ENCODE assay signal across 8 cellular contexts in genomic region chr14:35406811-35407630, GRCh38. TPM values are rescaled to one million over a fixed set of nuclear protein-coding genes. Genes with fewer than 3 reads are reported as not detected.
A peak's percentile ranks its signal among the peaks of the same experiment; 100 is the strongest.
DNase-seq lines count a peak whose midpoint lies in the region; ATAC-seq and TF ChIP-seq lines count a peak whose summit lies in the region.

No MANE protein-coding gene starts in this region.

- H3K9me3 ChIP-seq in WERI-Rb-1 (ENCODE audit: severe bottlenecking) (no peaks in the 10 kb centered on the region), smooth muscle cell (replicated peaks; ENCODE audit: low read depth) (no peaks in the 10 kb centered on the region)

- TF ChIP-seq CTCF in AG09319 (IDR thresholded peaks at IDR 0.05; ENCODE audit: low read depth, low read length) (peak; percentile 83), GM10266 (IDR thresholded peaks at IDR 0.05; ENCODE audit: control insufficient read depth, insufficient read depth, low read depth, missing control alignments) (peak; percentile 88), WERI-Rb-1 (IDR thresholded peaks at IDR 0.05; ENCODE audit: low read depth, low read length) (peak; percentile 67), smooth muscle cell (IDR thresholded peaks at IDR 0.05; ENCODE audit: borderline replicate concordance, insufficient read depth, poor library complexity, severe bottlenecking) (peak; percentile 83)

- H3K4me1 ChIP-seq in smooth muscle cell (ENCODE audit: low read depth): peaks cover 27% of the 10 kb centered on the region

- no peak overlapping the region for H3K4me3 ChIP-seq in WERI-Rb-1 (ENCODE audit: low read depth, low read length)
- H3K4me3 ChIP-seq in smooth muscle cell: no peak overlapping the region

- DNase-seq in AG09319 (ENCODE audit: extremely low read depth, low read depth) (no peak), GM10266 (ENCODE audit: extremely low spot score) (no peak), NCI-H2107 (lab: John Stamatoyannopoulos, UW) (peak; percentile 68), WERI-Rb-1 (peak; percentile 21), glomerular visceral epithelial cell (ENCODE audit: extremely low spot score) (peak; percentile 54), smooth muscle cell (lab: John Stamatoyannopoulos, UW; ENCODE audit: unreplicated experiment) (no peak)
- no peak for DNase-seq in activated CD4-positive, alpha-beta T cell treated with anti-CD3 and anti-CD28 coated beads, Interleukin-2, amount 50 U/mL, for 1 hour

- WGBS in smooth muscle cell (ENCODE audit: low lambda C conversion rate): 27% methylated on average over 4 of the region's 4 CpGs

- H3K9ac ChIP-seq in smooth muscle cell (ENCODE audit: low read depth): no peak overlapping the region

- no peak overlapping the region for H2AFZ ChIP-seq in smooth muscle cell (ENCODE audit: low read depth)

- H3K36me3 ChIP-seq in WERI-Rb-1 (peaks cover 16% of the 10 kb centered on the region), smooth muscle cell (ENCODE audit: low read depth) (peaks cover 10% of the 10 kb centered on the region)

- H3K27ac ChIP-seq in WERI-Rb-1: no peak overlapping the region
- H3K27ac ChIP-seq in smooth muscle cell (ENCODE audit: low read depth): no peak overlapping the region

- no peak overlapping the region for H3K4me2 ChIP-seq in smooth muscle cell

- H3K79me2 ChIP-seq in smooth muscle cell (ENCODE audit: low read depth): peaks cover 16% of the 10 kb centered on the region

- peaks cover 18% of the 10 kb centered on the region for H3F3A ChIP-seq in smooth muscle cell (ENCODE audit: low read depth)

- H4K20me1 ChIP-seq in smooth muscle cell (ENCODE audit: low read depth): peaks cover 18% of the 10 kb centered on the region

- ATAC-seq in GM21526 (IDR thresholded peaks at IDR 0.05; ENCODE audit: low FRiP score, unreplicated experiment): no peak

- no peaks in the 10 kb centered on the region for H3K27me3 ChIP-seq in WERI-Rb-1 (ENCODE audit: insufficient read depth, low read depth, severe bottlenecking)
- no peaks in the 10 kb centered on the region for H3K27me3 ChIP-seq in smooth muscle cell (ENCODE audit: low read depth)

RNA-seq across cellular contexts. Expression of gene NFKBIA, which starts 2.5 kb away (rescaled TPM):
- 170 and 215 TPM in 2 replicates for total RNA-seq in smooth muscle cell
- polyA plus RNA-seq in smooth muscle cell: 207 and 223 TPM in 2 replicates

Comparison
In these comparisons a context has a peak if more than half of its experiments do, and no peak if none do; other contexts are left out.
1. DNase-seq: peak in NCI-H2107 (single experiment), WERI-Rb-1 (single experiment) and glomerular visceral epithelial cell (single experiment); none in AG09319 (single experiment), GM10266 (single experiment), smooth muscle cell (single experiment) and activated CD4-positive, alpha-beta T cell treated with anti-CD3 and anti-CD28 coated beads, Interleukin-2, amount 50 U/mL, for 1 hour (single experiment).
2. Peak in every context shown above with its lines, with median percentiles within 50 percentile points of each other: CTCF ChIP-seq.